ENCODE assay signal across 1 cellular context in the genomic region with DNA sequence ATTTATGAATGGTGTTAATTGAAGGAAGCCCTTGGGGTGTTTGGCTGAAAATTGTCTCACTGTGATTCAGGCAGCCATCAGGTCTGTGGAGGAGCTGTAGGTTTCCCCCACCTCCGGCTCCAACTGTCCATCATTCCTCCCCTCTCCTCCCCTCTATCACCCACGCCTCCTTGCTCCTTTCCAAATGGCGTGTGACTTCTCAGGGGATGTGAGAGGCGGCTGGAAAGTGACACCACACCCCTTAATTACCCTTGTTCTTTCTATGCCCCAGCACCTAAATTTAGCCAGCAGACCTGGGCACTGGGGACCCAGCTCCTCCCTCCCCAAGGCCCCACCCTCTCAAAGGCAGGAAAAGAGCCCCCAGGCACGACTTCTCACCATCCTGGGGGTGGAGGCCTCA.
TF ChIP-seq lines count a peak whose summit lies in the region.

No MANE protein-coding gene starts in this region.

TF ChIP-seq in GM23338, 12 proteins besides CTCF, POLR2A, EP300 and RAD21 (continued from another document):
- TF ChIP-seq ZNF114 (CRISPR knock-in tag; IDR thresholded peaks at IDR 0.05) (no peak), EZH2 (IDR thresholded peaks at IDR 0.05; ENCODE audit: low read depth, unreplicated experiment) (no peak)
